Comparison of ENCODE assay signal across 2 cellular contexts in genomic region chr11:46640034-46640788, GRCh38.
TF ChIP-seq lines count a peak whose summit lies in the region.

No MANE protein-coding gene starts in this region.

TF ChIP-seq in HepG2, 621 proteins besides CTCF, POLR2A, EP300 and RAD21 (continues in another document):
- TF ChIP-seq ZBED4 (CRISPR knock-in tag; IDR thresholded peaks at IDR 0.05; ENCODE audit: borderline replicate concordance) (no peak), TBX2 (CRISPR knock-in tag; IDR thresholded peaks at IDR 0.05; ENCODE audit: borderline replicate concordance) (0 out of 2 replicates have a peak, but pooled peaks have one; percentile 17), ZNF652 (CRISPR knock-in tag; IDR thresholded peaks at IDR 0.05; ENCODE audit: borderline replicate concordance, low read depth) (peak; percentile 77; the same call in 1 of the 2 replicates), TBX3 (IDR thresholded peaks at IDR 0.05; ENCODE audit: borderline replicate concordance) (no peak), ZNF768 (CRISPR knock-in tag; IDR thresholded peaks at IDR 0.05) (no peak), E2F1 (CRISPR knock-in tag; IDR thresholded peaks at IDR 0.05) (no peak), ELF4 (CRISPR knock-in tag; IDR thresholded peaks at IDR 0.05; ENCODE audit: borderline replicate concordance) (0 out of 2 replicates have a peak, but pooled peaks have one; percentile 21), RARA (CRISPR knock-in tag; IDR thresholded peaks at IDR 0.05) (no peak), HNF1A (IDR thresholded peaks at IDR 0.05; ENCODE audit: low read depth) (0 out of 2 replicates have a peak, but pooled peaks have one; percentile 6), HNF1A (CRISPR knock-in tag; IDR thresholded peaks at IDR 0.05; ENCODE audit: borderline replicate concordance) (no peak), CHD4 (IDR thresholded peaks at IDR 0.05; ENCODE audit: borderline replicate concordance, low read length) (peak; percentile 55; the same call in 1 of the 2 replicates), ELF3 (CRISPR knock-in tag; IDR thresholded peaks at IDR 0.05) (peak; percentile 31; the same call in 1 of the 2 replicates), RBAK (CRISPR knock-in tag; IDR thresholded peaks at IDR 0.05) (no peak)
- TF ChIP-seq, protein P1, sequence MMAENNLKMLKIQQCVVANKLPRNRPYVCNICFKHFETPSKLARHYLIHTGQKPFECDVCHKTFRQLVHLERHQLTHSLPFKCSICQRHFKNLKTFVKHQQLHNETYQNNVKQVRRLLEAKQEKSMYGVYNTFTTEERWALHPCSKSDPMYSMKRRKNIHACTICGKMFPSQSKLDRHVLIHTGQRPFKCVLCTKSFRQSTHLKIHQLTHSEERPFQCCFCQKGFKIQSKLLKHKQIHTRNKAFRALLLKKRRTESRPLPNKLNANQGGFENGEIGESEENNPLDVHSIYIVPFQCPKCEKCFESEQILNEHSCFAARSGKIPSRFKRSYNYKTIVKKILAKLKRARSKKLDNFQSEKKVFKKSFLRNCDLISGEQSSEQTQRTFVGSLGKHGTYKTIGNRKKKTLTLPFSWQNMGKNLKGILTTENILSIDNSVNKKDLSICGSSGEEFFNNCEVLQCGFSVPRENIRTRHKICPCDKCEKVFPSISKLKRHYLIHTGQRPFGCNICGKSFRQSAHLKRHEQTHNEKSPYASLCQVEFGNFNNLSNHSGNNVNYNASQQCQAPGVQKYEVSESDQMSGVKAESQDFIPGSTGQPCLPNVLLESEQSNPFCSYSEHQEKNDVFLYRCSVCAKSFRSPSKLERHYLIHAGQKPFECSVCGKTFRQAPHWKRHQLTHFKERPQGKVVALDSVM (CRISPR knock-in tag; IDR thresholded peaks at IDR 0.05): peak; percentile 90

TF ChIP-seq in HEK293T, 16 proteins besides CTCF, POLR2A, EP300 and RAD21:
- TF ChIP-seq CTBP1 (IDR thresholded peaks at IDR 0.05; ENCODE audit: borderline replicate concordance): no peak
- no peak for TF ChIP-seq L3MBTL2 (conservative IDR thresholded peaks at IDR 0.05)
- TF ChIP-seq NFRKB (IDR thresholded peaks at IDR 0.05): no peak
- no peak for TF ChIP-seq ZNF384 (IDR thresholded peaks at IDR 0.05)
- no peak for TF ChIP-seq BHLHE40 (IDR thresholded peaks at IDR 0.05; ENCODE audit: borderline replicate concordance)
- no peak for TF ChIP-seq SP1 (IDR thresholded peaks at IDR 0.05)
- TF ChIP-seq, protein P2, sequence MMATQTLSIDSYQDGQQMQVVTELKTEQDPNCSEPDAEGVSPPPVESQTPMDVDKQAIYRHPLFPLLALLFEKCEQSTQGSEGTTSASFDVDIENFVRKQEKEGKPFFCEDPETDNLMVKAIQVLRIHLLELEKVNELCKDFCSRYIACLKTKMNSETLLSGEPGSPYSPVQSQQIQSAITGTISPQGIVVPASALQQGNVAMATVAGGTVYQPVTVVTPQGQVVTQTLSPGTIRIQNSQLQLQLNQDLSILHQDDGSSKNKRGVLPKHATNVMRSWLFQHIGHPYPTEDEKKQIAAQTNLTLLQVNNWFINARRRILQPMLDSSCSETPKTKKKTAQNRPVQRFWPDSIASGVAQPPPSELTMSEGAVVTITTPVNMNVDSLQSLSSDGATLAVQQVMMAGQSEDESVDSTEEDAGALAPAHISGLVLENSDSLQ (IDR thresholded peaks at IDR 0.05): no peak
- no peak for TF ChIP-seq LEF1 (IDR thresholded peaks at IDR 0.05; ENCODE audit: borderline replicate concordance)
- no peak for TF ChIP-seq FOXA1 (IDR thresholded peaks at IDR 0.05)
- no peak for TF ChIP-seq ARNT (IDR thresholded peaks at IDR 0.05)
- TF ChIP-seq FOXK2 (IDR thresholded peaks at IDR 0.05): no peak
- TF ChIP-seq TARDBP (IDR thresholded peaks at IDR 0.05): no peak
- no peak for TF ChIP-seq FOXM1 (IDR thresholded peaks at IDR 0.05; ENCODE audit: borderline replicate concordance)
- TF ChIP-seq SUZ12 (IDR thresholded peaks at IDR 0.05): no peak
- no peak for TF ChIP-seq HDGF (IDR thresholded peaks at IDR 0.05; ENCODE audit: borderline replicate concordance)
- no peak for TF ChIP-seq ELF4 (IDR thresholded peaks at IDR 0.05)
TF ChIP-seq in HEK293T: peak in this region for 0.
